In the genomic region with DNA sequence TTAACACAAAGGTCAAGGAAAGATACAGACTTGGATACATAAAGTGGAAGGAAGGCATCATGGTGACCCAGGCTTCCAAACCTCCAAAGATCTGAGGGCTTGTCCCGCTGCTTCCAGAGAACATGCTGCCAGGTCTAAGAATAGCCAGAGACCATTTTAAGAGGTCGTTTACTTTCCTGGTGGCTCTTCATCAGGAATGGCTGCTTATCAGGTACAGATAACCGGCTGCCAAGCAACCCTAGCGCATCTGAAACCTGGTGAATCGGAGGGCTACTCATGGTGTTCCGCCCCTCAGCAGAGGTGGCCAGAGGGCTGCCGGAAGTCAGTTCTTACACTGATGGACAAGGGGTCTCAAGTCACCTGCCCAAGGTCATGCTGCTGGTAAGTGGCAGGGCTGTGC, we compare ENCODE assay signal across 18 cellular contexts.
A peak's percentile ranks its signal among the peaks of the same experiment; 100 is the strongest.
DNase-seq lines count a peak whose midpoint lies in the region; ATAC-seq and TF ChIP-seq lines count a peak whose summit lies in the region.
"Had no signal": no experiment of that assay in that cellular context is flagged by ENCODE, and none has a peak within 500 bp of the region (broad histone marks: within the 10 kb centered on the region; RNA-seq: fewer than 3 reads in every experiment).

No MANE protein-coding gene starts in this region.

- intact Hi-C loops in left ventricle myocardium inferior (cut with micrococcal nuclease) (no loop called here), upper lobe of right lung (cut with DNase I) (no loop called here)

- peak overlapping the region; percentile 27 for H3K4me3 ChIP-seq in endodermal cell (ENCODE audit: low read length)
- H3K4me3 ChIP-seq in cardiac muscle cell: no peak overlapping the region
- H3K4me3 ChIP-seq in left ventricle myocardium inferior: no peak overlapping the region
- H3K4me3 ChIP-seq in lung: no peak overlapping the region
- H3K4me3 ChIP-seq in upper lobe of right lung: no peak overlapping the region
- H3K4me3 ChIP-seq: BLaER1 treated with 17β-estradiol and CSF1 and Interleukin-3, amounts not matched to agents 10 nM and 100 nM; GM12878; GM23338 had no signal

- no peak for TF ChIP-seq CTCF in endodermal cell (conservative IDR thresholded peaks at IDR 0.05)
- TF ChIP-seq CTCF in cardiac muscle cell (IDR thresholded peaks at IDR 0.05; ENCODE audit: low read depth, low read length): no peak
- TF ChIP-seq CTCF in left ventricle myocardium inferior (IDR thresholded peaks at IDR 0.05; ENCODE audit: borderline replicate concordance): no peak
- no peak for TF ChIP-seq CTCF in lung (IDR thresholded peaks at IDR 0.05; ENCODE audit: control extremely low read depth, extremely low read depth)
- TF ChIP-seq CTCF in upper lobe of right lung (IDR thresholded peaks at IDR 0.05): no peak
- no peak for TF ChIP-seq CTCF in chondrocyte (IDR thresholded peaks at IDR 0.05)

- H3K36me3 Mint-ChIP-seq in endodermal cell (ENCODE audit: low read depth) (no peaks in the 10 kb centered on the region), chondrocyte (ENCODE audit: low read depth) (no peaks in the 10 kb centered on the region)
- H3K36me3 Mint-ChIP-seq: CD8-positive, alpha-beta T cell had no signal

- H3K36me3 ChIP-seq in endodermal cell (ENCODE audit: control insufficient read depth, insufficient read depth, low read length): no peaks in the 10 kb centered on the region
- H3K36me3 ChIP-seq in cardiac muscle cell: no peaks in the 10 kb centered on the region
- H3K36me3 ChIP-seq in left ventricle myocardium inferior: no peaks in the 10 kb centered on the region
- H3K36me3 ChIP-seq in lung (ENCODE audit: control insufficient read depth in 2 of 2, insufficient read depth in 2 of 2, low read length in 2 of 2): no peaks in the 10 kb centered on the region
- H3K36me3 ChIP-seq in upper lobe of right lung: no peaks in the 10 kb centered on the region
- H3K36me3 ChIP-seq: BLaER1 treated with 17β-estradiol and CSF1 and Interleukin-3, amounts not matched to agents 10 nM and 100 nM had no signal

- 61 to 69% methylated on average over 6 to 7 of the region's 7 CpGs for WGBS in endodermal cell (ENCODE audit: insufficient coverage in 1 of 2, insufficient read length in 1 of 2), 2 experiments
- WGBS in lung, 2 donors: 79 to 82% methylated on average over 7 of the region's 7 CpGs

- H3K9me3 ChIP-seq in endodermal cell (ENCODE audit: control insufficient read depth, low read length): no peaks in the 10 kb centered on the region
- H3K9me3 ChIP-seq in cardiac muscle cell (ENCODE audit: low read depth): no peaks in the 10 kb centered on the region
- peaks cover 6% of the 10 kb centered on the region for H3K9me3 ChIP-seq in left ventricle myocardium inferior (replicated peaks)
- peaks cover 0 to 6% of the 10 kb centered on the region in 2 donors for H3K9me3 ChIP-seq in lung (ENCODE audit: control insufficient read depth in 2 of 2, insufficient read depth in 1 of 2, low read length in 1 of 2)
- no peaks in the 10 kb centered on the region for H3K9me3 ChIP-seq in upper lobe of right lung

- H3K4me1 Mint-ChIP-seq in endodermal cell (peaks cover 37% of the 10 kb centered on the region), chondrocyte (ENCODE audit: low read depth) (no peaks in the 10 kb centered on the region)
- H3K4me1 Mint-ChIP-seq: B cell, GM23338 had no signal

- no peak overlapping the region for H3K4me3 Mint-ChIP-seq in endodermal cell
- H3K4me3 Mint-ChIP-seq in chondrocyte (ENCODE audit: unreplicated experiment): no peak overlapping the region
- H3K4me3 Mint-ChIP-seq: B cell; CD8-positive, alpha-beta T cell; GM23338 had no signal

- H3K4me1 ChIP-seq in endodermal cell (ENCODE audit: control insufficient read depth, insufficient read depth, low read length) (peaks cover 20% of the 10 kb centered on the region), cardiac muscle cell (ENCODE audit: low read depth) (peaks cover 26% of the 10 kb centered on the region), left ventricle myocardium inferior (peaks cover 40% of the 10 kb centered on the region), lung (ENCODE audit: control insufficient read depth in 2 of 2, insufficient read depth in 2 of 2, low read length in 2 of 2) (no peaks in the 10 kb centered on the region), upper lobe of right lung (no peaks in the 10 kb centered on the region)

- H3K27ac ChIP-seq in endodermal cell (ENCODE audit: low read depth, low read length) (no peak overlapping the region), cardiac muscle cell (peak overlapping the region; percentile 67), left ventricle myocardium inferior (replicated peaks) (peak overlapping the region; percentile 32), lung (ENCODE audit: low read depth in 1 of 2, low read length in 1 of 2) (peak overlapping the region in 1 of 2 donors; percentile 28), upper lobe of right lung (no peak overlapping the region)
- H3K27ac ChIP-seq: BLaER1 treated with 17β-estradiol and CSF1 and Interleukin-3, amounts not matched to agents 10 nM and 100 nM had no signal

- H3K27me3 ChIP-seq in endodermal cell (ENCODE audit: control insufficient read depth, insufficient read depth, low read length, poor library complexity, severe bottlenecking) (no peaks in the 10 kb centered on the region), cardiac muscle cell (no peaks in the 10 kb centered on the region), left ventricle myocardium inferior (ENCODE audit: low read depth) (no peaks in the 10 kb centered on the region), lung (ENCODE audit: control insufficient read depth, insufficient read depth) (no peaks in the 10 kb centered on the region), upper lobe of right lung (no peaks in the 10 kb centered on the region)

- H3K27me3 Mint-ChIP-seq in endodermal cell (ENCODE audit: insufficient read depth) (peaks cover 5% of the 10 kb centered on the region), chondrocyte (ENCODE audit: low read depth) (peaks cover 10% of the 10 kb centered on the region)
- H3K27me3 Mint-ChIP-seq: B cell had no signal

- H3K9ac ChIP-seq in endodermal cell (ENCODE audit: extremely low read depth, low read length, poor library complexity, severe bottlenecking): no peak overlapping the region
- H3K9ac ChIP-seq: BLaER1 treated with 17β-estradiol and CSF1 and Interleukin-3, amounts not matched to agents 10 nM and 100 nM had no signal

- H3K9me3 Mint-ChIP-seq in endodermal cell (no peaks in the 10 kb centered on the region), chondrocyte (ENCODE audit: low read depth) (no peaks in the 10 kb centered on the region)
- H3K9me3 Mint-ChIP-seq: CD8-positive, alpha-beta T cell; GM23338 had no signal

- ATAC-seq in lung (ENCODE audit: insufficient read depth, low FRiP score) (no peak), GM21723 (IDR thresholded peaks at IDR 0.05; ENCODE audit: unreplicated experiment) (no peak), upper lobe of right lung (no peak)
- ATAC-seq: CD8-positive, alpha-beta T cell; GM12878; GM23338 had no signal

- H3K27ac Mint-ChIP-seq in endodermal cell (peak overlapping the region; percentile 16), chondrocyte (ENCODE audit: unreplicated experiment) (no peak overlapping the region)
- H3K27ac Mint-ChIP-seq: B cell; CD8-positive, alpha-beta T cell; GM23338 had no signal

- DNase-seq in endodermal cell (peak; percentile 64), cardiac muscle cell (ENCODE audit: low read depth in 1 of 2, low spot score in 1 of 2) (peak in 1 of 2 donors; percentile 41), left ventricle myocardium inferior (no peak), lung (ENCODE audit: low spot score) (peak; percentile 11), SKM-1 treated with dmso at 0.1 percent for 144 hours (lab: John Stamatoyannopoulos, UW; ENCODE audit: unreplicated experiment) (no peak), upper lobe of right lung (no peak), chondrocyte (ENCODE audit: low spot score) (no peak)
- DNase-seq: Calu3; CD8-positive, alpha-beta T cell; DMS53; DND-41; EL; HCEC 1CT had no signal

Comparison
In these comparisons a context has a peak if more than half of its experiments do, and no peak if none do; other contexts are left out.
1. DNase-seq: peak in endodermal cell (single experiment) and lung (single experiment); none in left ventricle myocardium inferior (single experiment), SKM-1 treated with dmso at 0.1 percent for 144 hours (single experiment), upper lobe of right lung (single experiment) and chondrocyte (single experiment).
2. H3K27ac ChIP-seq: peak in cardiac muscle cell (single experiment) and left ventricle myocardium inferior (single experiment); none in endodermal cell (single experiment) and upper lobe of right lung (single experiment).